In genomic region chr12:124917135-124917840, GRCh38 we compare ENCODE assay signal across 8 cellular contexts. TPM values are rescaled to one million over a fixed set of nuclear protein-coding genes. Genes with fewer than 3 reads are reported as not detected.
A peak's percentile ranks its signal among the peaks of the same experiment; 100 is the strongest.
DNase-seq lines count a peak whose midpoint lies in the region; ATAC-seq and TF ChIP-seq lines count a peak whose summit lies in the region.

No MANE protein-coding gene starts in this region.

- intact Hi-C loops in activated CD8-positive, alpha-beta T cell treated with anti-CD3 and anti-CD28 coated beads for 36 hours (cut with micrococcal nuclease) = no loop called here

- no peaks in the 10 kb centered on the region for H3K27me3 Mint-ChIP-seq in activated CD8-positive, alpha-beta T cell treated with anti-CD3 and anti-CD28 coated beads for 36 hours

- H3K27ac ChIP-seq in mucosa of rectum (ENCODE audit: low read depth in 2 of 2, low read length in 2 of 2) = peak overlapping the region; percentile 99 to 100

- no peaks in the 10 kb centered on the region for H3K9me3 Mint-ChIP-seq in activated CD8-positive, alpha-beta T cell treated with anti-CD3 and anti-CD28 coated beads for 36 hours

- H3K9ac ChIP-seq in mucosa of rectum (ENCODE audit: low read depth in 1 of 2, low read length in 2 of 2) = peak overlapping the region; percentile 86 to 99

- H3K36me3 ChIP-seq in mucosa of rectum (ENCODE audit: control insufficient read depth in 2 of 2, insufficient read depth in 2 of 2, low read length in 2 of 2) = peaks cover 14% of the 10 kb centered on the region in 2 donors

- CTCF ChIA-PET in activated CD8-positive, alpha-beta T cell treated with anti-CD3 and anti-CD28 coated beads for 36 hours (lab: Charles Lee) = interaction anchor here (1.4 to 12.2 kb wide), 3 partner anchors 11 to 76 kb away, joined by 7 to 183 read pairs (median 48); partner anchors contain the start of gene BRI3BP

- DNase-seq in AG09319 (ENCODE audit: extremely low read depth, low read depth) (peak; percentile 99), epidermal melanocyte (ENCODE audit: insufficient read length, low spot score) (peak; percentile 70), HuH-7 (ENCODE audit: low spot score) (no peak)
- peak; percentile 97 for DNase-seq in activated CD8-positive, alpha-beta T cell treated with anti-CD3 and anti-CD28 coated beads for 36 hours
- DNase-seq in stimulated activated CD8-positive, alpha-beta memory T cell treated with anti-CD3 and anti-CD28 coated beads, Interleukin-7, amount 100 ng/mL, for 24 hours (ENCODE audit: low read depth) = peak; percentile 80

- H3K27me3 ChIP-seq in mucosa of rectum (ENCODE audit: control insufficient read depth in 2 of 2, insufficient read depth in 2 of 2, low read length in 2 of 2) = no peaks in the 10 kb centered on the region

- peak overlapping the region; percentile 68 to 98 for H3K4me3 ChIP-seq in mucosa of rectum (ENCODE audit: low read length in 2 of 2)

- H3K4me1 Mint-ChIP-seq in activated CD8-positive, alpha-beta T cell treated with anti-CD3 and anti-CD28 coated beads for 36 hours (ENCODE audit: low read depth) = peaks cover 83% of the 10 kb centered on the region

- H3K4me1 ChIP-seq in mucosa of rectum (ENCODE audit: control insufficient read depth in 2 of 2, insufficient read depth in 2 of 2, low read length in 2 of 2) = peaks cover 48 to 61% of the 10 kb centered on the region in 2 donors

- H3K27ac Mint-ChIP-seq in activated CD8-positive, alpha-beta T cell treated with anti-CD3 and anti-CD28 coated beads for 36 hours = peak overlapping the region; percentile 100

- peak overlapping the region; percentile 100 for H3K4me3 Mint-ChIP-seq in activated CD8-positive, alpha-beta T cell treated with anti-CD3 and anti-CD28 coated beads for 36 hours

- no peak for TF ChIP-seq CTCF in AG09319 (IDR thresholded peaks at IDR 0.05; ENCODE audit: low read depth, low read length)
- no peak for TF ChIP-seq CTCF in activated CD8-positive, alpha-beta T cell treated with anti-CD3 and anti-CD28 coated beads for 36 hours (IDR thresholded peaks at IDR 0.05)

- POLR2A ChIA-PET in activated CD8-positive, alpha-beta T cell treated with anti-CD3 and anti-CD28 coated beads for 36 hours (lab: Charles Lee) = interaction anchor here (1.0 to 12.7 kb wide), 6 partner anchors 11 to 143 kb away, joined by 3 to 256 read pairs (median 3); no protein-coding TSS in a partner anchor

- ATAC-seq in GM19397 (IDR thresholded peaks at IDR 0.05; ENCODE audit: unreplicated experiment) = peak; percentile 47
- ATAC-seq in HG03575 (IDR thresholded peaks at IDR 0.05; ENCODE audit: extremely low read depth, insufficient number of reproducible peaks, low FRiP score, unreplicated experiment) = peak; percentile 23
- ATAC-seq in activated CD8-positive, alpha-beta T cell treated with anti-CD3 and anti-CD28 coated beads for 36 hours = peak; percentile 69

- H3K36me3 Mint-ChIP-seq in activated CD8-positive, alpha-beta T cell treated with anti-CD3 and anti-CD28 coated beads for 36 hours (ENCODE audit: low read depth) = peaks cover 29% of the 10 kb centered on the region

- H3K9me3 ChIP-seq in mucosa of rectum (ENCODE audit: control insufficient read depth in 2 of 2, low read length in 2 of 2) = no peaks in the 10 kb centered on the region

RNA-seq across cellular contexts. Expression of gene UBC, which starts 2.8 kb away (rescaled TPM):
- total RNA-seq in activated CD8-positive, alpha-beta T cell treated with anti-CD3 and anti-CD28 coated beads for 36 hours = 1,000 to 10,000 TPM in 1 of 2 experiments, 100 to 1,000 TPM in 1; 963 to 1,010 TPM

RNA-seq across cellular contexts. Expression of gene SCARB1, which starts 53.6 kb away (rescaled TPM):
- total RNA-seq in activated CD8-positive, alpha-beta T cell treated with anti-CD3 and anti-CD28 coated beads for 36 hours = 10 to 100 TPM; 36.2 to 38.1 TPM
